Comparison of ENCODE assay signal across 8 cellular contexts in the genomic region with DNA sequence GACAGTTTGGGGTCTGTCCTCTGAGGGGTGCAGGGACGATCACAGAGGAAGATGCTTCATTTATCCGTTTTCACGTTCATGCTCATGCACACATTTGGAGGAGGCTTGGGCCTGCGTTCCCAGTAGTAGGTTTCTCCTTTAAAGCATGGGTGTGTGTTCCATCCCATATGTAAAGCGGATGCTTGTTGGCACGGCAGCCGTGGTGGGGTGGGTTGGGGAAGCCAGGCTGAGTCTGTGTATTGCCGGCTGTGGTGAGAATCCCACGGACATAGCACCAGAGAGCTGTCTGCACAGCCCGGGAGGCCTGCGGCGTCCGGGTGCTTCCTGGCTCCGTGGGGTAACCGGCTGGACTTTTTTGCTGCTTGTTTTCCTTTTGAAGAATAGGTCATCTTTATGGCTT. TPM values are rescaled to one million over a fixed set of nuclear protein-coding genes. Genes with fewer than 3 reads are reported as not detected.
DNase-seq lines count a peak whose midpoint lies in the region; ATAC-seq, FAIRE-seq and TF ChIP-seq lines count a peak whose summit lies in the region.
"Had no signal": no experiment of that assay in that cellular context is flagged by ENCODE, and none has a peak within 500 bp of the region (broad histone marks: within the 10 kb centered on the region; RNA-seq: fewer than 3 reads in every experiment).

No MANE protein-coding gene starts in this region.

- H3K4me1 Mint-ChIP-seq in stimulated activated naive B cell treated with anti-CD40 and anti-IgM and Interleukin-4, amounts not matched to agents 10 μg/mL and 1 μg/mL and 100 μg/mL, for 72 hours = peaks cover 5 to 9% of the 10 kb centered on the region in 2 donors

- no peak for ATAC-seq in stimulated activated naive B cell treated with anti-CD40 and anti-IgM and Interleukin-4, amounts not matched to agents 10 μg/mL and 1 μg/mL and 100 μg/mL, for 72 hours (replicated peaks)
- ATAC-seq in HG03108 (IDR thresholded peaks at IDR 0.05; ENCODE audit: unreplicated experiment) (no peak), HG03520 (IDR thresholded peaks at IDR 0.05; ENCODE audit: unreplicated experiment) (no peak)

- H3K36me3 ChIP-seq in HUES48 (ENCODE audit: control insufficient read depth, insufficient read depth, low read length) = no peaks in the 10 kb centered on the region
- H3K36me3 ChIP-seq in ascending aorta = no peaks in the 10 kb centered on the region
- no peaks in the 10 kb centered on the region for H3K36me3 ChIP-seq in kidney (ENCODE audit: control insufficient read depth in 1 of 2, insufficient read depth in 2 of 2, low read length in 2 of 2)

- no peak overlapping the region for H3K9ac ChIP-seq in HUES48 (ENCODE audit: low read depth, low read length)
- peak overlapping the region; percentile 5 to 31 for H3K9ac ChIP-seq in kidney (ENCODE audit: low read length in 2 of 2)

- H3K36me3 Mint-ChIP-seq in stimulated activated naive B cell treated with anti-CD40 and anti-IgM and Interleukin-4, amounts not matched to agents 10 μg/mL and 1 μg/mL and 100 μg/mL, for 72 hours = no peaks in the 10 kb centered on the region

- FAIRE-seq in kidney (lab: Jason Lieb, UNC) = no peak

- peak overlapping the region; percentile 43 to 60 for H3K4me3 Mint-ChIP-seq in stimulated activated naive B cell treated with anti-CD40 and anti-IgM and Interleukin-4, amounts not matched to agents 10 μg/mL and 1 μg/mL and 100 μg/mL, for 72 hours

- no peak overlapping the region for H3K27ac Mint-ChIP-seq in stimulated activated naive B cell treated with anti-CD40 and anti-IgM and Interleukin-4, amounts not matched to agents 10 μg/mL and 1 μg/mL and 100 μg/mL, for 72 hours

- H3K4me3 ChIP-seq in HUES48 (ENCODE audit: low read depth, low read length) (peak overlapping the region; percentile 1; the same call in 1 of the 2 replicates), ascending aorta (peak overlapping the region; percentile 64 to 70), kidney (ENCODE audit: low read length in 2 of 2) (peak overlapping the region; percentile 61 to 88)

- H3K27me3 ChIP-seq in HUES48 (ENCODE audit: control insufficient read depth, insufficient read depth, low read length) (no peaks in the 10 kb centered on the region), ascending aorta (no peaks in the 10 kb centered on the region)

- H3K9me3 ChIP-seq in HUES48 (ENCODE audit: control insufficient read depth, insufficient read depth, low read length) (no peaks in the 10 kb centered on the region), ascending aorta (no peaks in the 10 kb centered on the region), kidney (ENCODE audit: control insufficient read depth in 1 of 2, low read length in 2 of 2) (no peaks in the 10 kb centered on the region)

- intact Hi-C loops in ascending aorta (cut with DNase I) (no loop called here), kidney (cut with DNase I) (no loop called here)

- DNase-seq in ascending aorta (ENCODE audit: low spot score in 2 of 2) (no peak), kidney (no peak), NCI-H1105 (lab: John Stamatoyannopoulos, UW) (no peak)
- DNase-seq in stimulated activated naive B cell treated with anti-CD40 and anti-IgM and Interleukin-4, amounts not matched to agents 10 μg/mL and 1 μg/mL and 100 μg/mL, for 72 hours = no peak
- DNase-seq: NCI-H1436 had no signal

- peaks cover 0 to 3% of the 10 kb centered on the region in 2 donors for H3K9me3 Mint-ChIP-seq in stimulated activated naive B cell treated with anti-CD40 and anti-IgM and Interleukin-4, amounts not matched to agents 10 μg/mL and 1 μg/mL and 100 μg/mL, for 72 hours

- H3K27ac ChIP-seq in HUES48 (ENCODE audit: low read depth, low read length) (no peak overlapping the region), ascending aorta (no peak overlapping the region), kidney (ENCODE audit: low read depth in 2 of 2, low read length in 2 of 2) (no peak overlapping the region)

- peaks cover 10 to 59% of the 10 kb centered on the region in 2 donors for H3K27me3 Mint-ChIP-seq in stimulated activated naive B cell treated with anti-CD40 and anti-IgM and Interleukin-4, amounts not matched to agents 10 μg/mL and 1 μg/mL and 100 μg/mL, for 72 hours

- no peak for TF ChIP-seq CTCF in ascending aorta (IDR thresholded peaks at IDR 0.05)
- no peak for TF ChIP-seq CTCF in kidney (IDR thresholded peaks at IDR 0.05; ENCODE audit: borderline replicate concordance, extremely low read depth, insufficient read depth)

- H3K4me1 ChIP-seq in HUES48 (ENCODE audit: control insufficient read depth, insufficient read depth, low read length) (peaks cover 17% of the 10 kb centered on the region), ascending aorta (no peaks in the 10 kb centered on the region), kidney (ENCODE audit: control insufficient read depth in 1 of 2, insufficient read depth in 1 of 2, low read depth in 1 of 2, low read length in 2 of 2) (peaks cover 0 to 10% of the 10 kb centered on the region in 2 donors)

RNA-seq across cellular contexts. Expression of gene JAKMIP3, which starts 0.4 kb away (rescaled TPM):
- total RNA-seq in ascending aorta (not detected), kidney (0.16 TPM)
- polyA plus RNA-seq in kidney (ENCODE audit: insufficient read depth, low read depth, low replicate concordance) = 0.13 TPM

Comparison
In these comparisons a context has a peak if more than half of its experiments do, and no peak if none do; other contexts are left out.
1. H3K4me3 ChIP-seq: peak in every context shown above with its lines; median percentile 74 in kidney; 67 in ascending aorta; 1 in HUES48.